ENCODE assay signal across 9 cellular contexts in genomic region chr4:88858752-88859151, GRCh38.
DNase-seq lines count a peak whose midpoint lies in the region; ATAC-seq lines count a peak whose summit lies in the region.
"Had no signal": no experiment of that assay in that cellular context is flagged by ENCODE, and none has a peak within 500 bp of the region (broad histone marks: within the 10 kb centered on the region; RNA-seq: fewer than 3 reads in every experiment).

No MANE protein-coding gene starts in this region.

- DNase-seq in SIG-M5 treated with dmso at 0.1 percent for 504 hours (lab: John Stamatoyannopoulos, UW; ENCODE audit: unreplicated experiment) (peak; percentile 95), sciatic nerve (ENCODE audit: low spot score) (no peak), mesenteric fat pad (ENCODE audit: low spot score) (no peak), NCI-H1092 (lab: John Stamatoyannopoulos, UW) (no peak), H4 (ENCODE audit: low spot score) (no peak)
- no peak for DNase-seq in stimulated activated naive CD8-positive, alpha-beta T cell treated with anti-CD3 and anti-CD28 coated beads, Interleukin-15, Interleukin-2, amounts not matched to agents 100 U/mL and 50 U/mL, for 24 hours

- ATAC-seq in GM19328 (IDR thresholded peaks at IDR 0.05; ENCODE audit: unreplicated experiment) (peak; percentile 75), HG03060 (IDR thresholded peaks at IDR 0.05; ENCODE audit: low read depth, unreplicated experiment) (peak; percentile 96), sciatic nerve (peak; percentile 74)
- no peak for ATAC-seq in stimulated activated naive CD8-positive, alpha-beta T cell treated with anti-CD3 and anti-CD28 coated beads, Interleukin-15, Interleukin-2, amounts not matched to agents 100 U/mL and 50 U/mL, for 24 hours
- ATAC-seq: body of pancreas had no signal

- intact Hi-C loops in sciatic nerve (cut with DNase I), result no loop called here
